Comparison of ENCODE assay signal across 1 cellular context in genomic region chr1:148388260-148389026, GRCh38.
TF ChIP-seq lines count a peak whose summit lies in the region.

No MANE protein-coding gene starts in this region.

TF ChIP-seq in K562, 482 proteins besides CTCF, POLR2A, EP300 and RAD21 (continued from another document and continues in another):
- TF ChIP-seq KAT7 (CRISPR knock-in tag; IDR thresholded peaks at IDR 0.05; ENCODE audit: borderline replicate concordance) (no peak), CHCHD3 (CRISPR knock-in tag; IDR thresholded peaks at IDR 0.05) (peak; percentile 97), POLR2AphosphoS2 (IDR thresholded peaks at IDR 0.05; ENCODE audit: low read length) (peak; percentile 89), THAP12 (CRISPR knock-in tag; IDR thresholded peaks at IDR 0.05) (peak; percentile 89), POLR3G (IDR thresholded peaks at IDR 0.05; ENCODE audit: extremely low read depth, insufficient read length, insufficient replicate concordance) (no peak), SIN3B (IDR thresholded peaks at IDR 0.05; ENCODE audit: low read depth) (no peak), HMG20A (CRISPR knock-in tag; conservative IDR thresholded peaks at IDR 0.05) (no peak), ZNF197 (CRISPR knock-in tag; IDR thresholded peaks at IDR 0.05; ENCODE audit: low read depth) (no peak), KAT2B (IDR thresholded peaks at IDR 0.05; ENCODE audit: low read depth, low read length) (no peak), PHTF2 (CRISPR knock-in tag; IDR thresholded peaks at IDR 0.05) (no peak), ZBTB7A (IDR thresholded peaks at IDR 0.05; ENCODE audit: borderline replicate concordance, control insufficient read depth, low read depth, low read length) (peak; percentile 87), EGR1 (conservative IDR thresholded peaks at IDR 0.05) (no peak), XRCC3 (IDR thresholded peaks at IDR 0.05) (no peak), ZBTB17 (CRISPR knock-in tag; IDR thresholded peaks at IDR 0.05) (peak; percentile 87), NR3C1 (CRISPR knock-in tag; IDR thresholded peaks at IDR 0.05) (no peak), ZBTB26 (CRISPR knock-in tag; IDR thresholded peaks at IDR 0.05) (peak; percentile 97), HDAC8 (tag; IDR thresholded peaks at IDR 0.05) (0 out of 2 replicates have a peak, but pooled peaks have one; percentile 26), HNRNPK (IDR thresholded peaks at IDR 0.05; ENCODE audit: low read depth, low read length, poor library complexity, severe bottlenecking) (no peak), RHOXF2B (CRISPR knock-in tag; conservative IDR thresholded peaks at IDR 0.05) (peak; percentile 53; the same call in 1 of the 2 replicates), SNRNP70 (optimal IDR thresholded peaks at IDR 0.05; ENCODE audit: low read depth, low read length) (no peak), THRAP3 (IDR thresholded peaks at IDR 0.05; ENCODE audit: borderline replicate concordance) (peak; percentile 95), MLLT1 (IDR thresholded peaks at IDR 0.05) (peak; percentile 85 to 87), KLF13 (tag; IDR thresholded peaks at IDR 0.05; ENCODE audit: borderline replicate concordance, low read depth) (no peak), RBFOX2 (IDR thresholded peaks at IDR 0.05; ENCODE audit: low read depth, low read length) (peak; percentile 96), HNRNPLL (IDR thresholded peaks at IDR 0.05; ENCODE audit: low read depth, low read length, poor library complexity, severe bottlenecking) (peak; percentile 88), ZNF280A (IDR thresholded peaks at IDR 0.05; ENCODE audit: low read depth, partially characterized antibody) (no peak), CSDE1 (IDR thresholded peaks at IDR 0.05) (peak in 1 of 2 experiments; percentile 95; a peak in 2 of 4 replicates), SAP30 (IDR thresholded peaks at IDR 0.05; ENCODE audit: borderline replicate concordance, insufficient read depth, low read depth, low read length, poor library complexity, severe bottlenecking) (no peak), MCM2 (IDR thresholded peaks at IDR 0.05; ENCODE audit: low read depth) (no peak), EHMT2 (IDR thresholded peaks at IDR 0.05) (no peak; the same call in 1 of the 2 replicates), RNF219 (CRISPR knock-in tag; IDR thresholded peaks at IDR 0.05) (no peak), LARP7 (IDR thresholded peaks at IDR 0.05) (no peak), NR2C1 (IDR thresholded peaks at IDR 0.05) (peak; percentile 27; the same call in 1 of the 2 replicates), NR2C1 (tag; IDR thresholded peaks at IDR 0.05) (peak; percentile 62), DDX20 (tag; IDR thresholded peaks at IDR 0.05; ENCODE audit: low read depth) (no peak), HNRNPL (IDR thresholded peaks at IDR 0.05; ENCODE audit: low read depth, low read length) (0 out of 2 replicates have a peak, but pooled peaks have one; percentile 42), NFXL1 (CRISPR knock-in tag; IDR thresholded peaks at IDR 0.05) (no peak), ZNF766 (CRISPR knock-in tag; conservative IDR thresholded peaks at IDR 0.05) (0 out of 2 replicates have a peak, but pooled peaks have one; percentile 50), ZNF184 (CRISPR knock-in tag; IDR thresholded peaks at IDR 0.05) (no peak), ILF3 (IDR thresholded peaks at IDR 0.05; ENCODE audit: borderline replicate concordance) (peak; percentile 99), MYBL2 (IDR thresholded peaks at IDR 0.05; ENCODE audit: low read depth) (no peak), MYBL2 (CRISPR knock-in tag; IDR thresholded peaks at IDR 0.05; ENCODE audit: borderline replicate concordance) (no peak), E2F3 (CRISPR knock-in tag; IDR thresholded peaks at IDR 0.05) (no peak; the same call in 1 of the 2 replicates), NR2C2 (CRISPR knock-in tag; IDR thresholded peaks at IDR 0.05) (no peak), NR2C2 (tag; IDR thresholded peaks at IDR 0.05) (peak; percentile 70), ATF1 (CRISPR knock-in tag; IDR thresholded peaks at IDR 0.05) (no peak), ATF1 (tag; IDR thresholded peaks at IDR 0.05) (peak; percentile 96), EWSR1 (IDR thresholded peaks at IDR 0.05; ENCODE audit: borderline replicate concordance, low read depth, partially characterized antibody) (peak; percentile 97), NFE2 (IDR thresholded peaks at IDR 0.05; ENCODE audit: low read depth) (peak; percentile 39; the same call in 1 of the 2 replicates), KDM5B (IDR thresholded peaks at IDR 0.05; ENCODE audit: insufficient replicate concordance, low read depth, low read length) (peak; percentile 58), YY1 (IDR thresholded peaks at IDR 0.05; ENCODE audit: borderline replicate concordance in 1 of 3, control insufficient read depth in 1 of 3, extremely low read depth in 1 of 3, insufficient read depth in 3 of 3, insufficient read length in 1 of 3, insufficient replicate concordance in 2 of 3, low read depth in 1 of 3, low read length in 2 of 3) (peak in 2 of 3 experiments; percentile 20 to 63), CHAMP1 (IDR thresholded peaks at IDR 0.05) (0 out of 2 replicates have a peak, but pooled peaks have one; percentile 17), ZNF507 (tag; conservative IDR thresholded peaks at IDR 0.05) (no peak), GABPB1 (CRISPR knock-in tag; IDR thresholded peaks at IDR 0.05) (peak; percentile 93), ARID4B (CRISPR knock-in tag; IDR thresholded peaks at IDR 0.05) (no peak), NCOA6 (IDR thresholded peaks at IDR 0.05) (peak; percentile 38; the same call in 1 of the 2 replicates), ZNF232 (CRISPR knock-in tag; IDR thresholded peaks at IDR 0.05) (0 out of 2 replicates have a peak, but pooled peaks have one; percentile 31), MTA1 (IDR thresholded peaks at IDR 0.05; ENCODE audit: borderline replicate concordance) (no peak; the same call in 1 of the 2 replicates), TRIM28 (IDR thresholded peaks at IDR 0.05) (peak; percentile 34; the same call in 1 of the 2 replicates)
